ENCODE assay signal across 20 cellular contexts in genomic region chr16:19192865-19193264, GRCh38. TPM values are rescaled to one million over a fixed set of nuclear protein-coding genes. Genes with fewer than 3 reads are reported as not detected.
DNase-seq lines count a peak whose midpoint lies in the region; ATAC-seq, FAIRE-seq and TF ChIP-seq lines count a peak whose summit lies in the region.
"Had no signal": no experiment of that assay in that cellular context is flagged by ENCODE, and none has a peak within 500 bp of the region (broad histone marks: within the 10 kb centered on the region; RNA-seq: fewer than 3 reads in every experiment).

No MANE protein-coding gene starts in this region.

- peak; percentile 59 for DNase-seq in DMS79 (lab: John Stamatoyannopoulos, UW)
- DNase-seq in DMS79 treated with DMSO at 0.1 percent for 48 hours (lab: John Stamatoyannopoulos, UW), result peak; percentile 68
- DNase-seq in left lobe of liver (ENCODE audit: low spot score), result peak; percentile 68
- no peak for DNase-seq in D721Med (ENCODE audit: insufficient read length, low spot score)
- no peak for DNase-seq in foreskin keratinocyte
- DNase-seq: 8988T; ACHN; BE2C; C1 segment of cervical spinal cord; CD4-positive, alpha-beta memory T cell; CD4-positive, CD25-positive, alpha-beta regulatory T cell; CD8-positive, alpha-beta memory T cell; COR-L47; GF-D8 had no signal

- H3K4me1 ChIP-seq in foreskin keratinocyte, result no peaks in the 10 kb centered on the region
- H3K4me1 ChIP-seq: BE2C, BLaER1 had no signal

- FAIRE-seq in D721Med (lab: Jason Lieb, UNC), result no peak
- FAIRE-seq: A204.1, G401.6, GM12891, GM19239 had no signal

- no peaks in the 10 kb centered on the region for H3K27me3 ChIP-seq in foreskin keratinocyte
- H3K27me3 ChIP-seq: BE2C, BLaER1 had no signal

- no peak for TF ChIP-seq CTCF in D721Med (IDR thresholded peaks at IDR 0.05; ENCODE audit: insufficient read depth, missing control alignments)
- TF ChIP-seq CTCF in foreskin keratinocyte (conservative IDR thresholded peaks at IDR 0.05), result no peak

- H3K27ac ChIP-seq in foreskin keratinocyte, result no peak overlapping the region
- H3K27ac ChIP-seq: BLaER1 had no signal

- ATAC-seq in left lobe of liver (peak; percentile 81), HG03354 (IDR thresholded peaks at IDR 0.05; ENCODE audit: poor library complexity, severe bottlenecking, unreplicated experiment) (no peak), foreskin keratinocyte (no peak)

RNA-seq across cellular contexts. Expression of gene SYT17, which starts 24.8 kb away (rescaled TPM):
- total RNA-seq in left lobe of liver, result 7.7 TPM
- 0.14 and 0.20 TPM in 2 replicates for total RNA-seq in foreskin keratinocyte
- 0.08 and 0.22 TPM in 2 replicates for polyA plus RNA-seq in foreskin keratinocyte
- total RNA-seq: CD4-positive, alpha-beta memory T cell; CD4-positive, CD25-positive, alpha-beta regulatory T cell; CD8-positive, alpha-beta memory T cell had no signal
- polyA plus RNA-seq: CD4-positive, alpha-beta memory T cell; CD8-positive, alpha-beta memory T cell had no signal

Comparison
In these comparisons a context has a peak if more than half of its experiments do, and no peak if none do; other contexts are left out.
1. DNase-seq: peak in DMS79 (single experiment), DMS79 treated with DMSO at 0.1 percent for 48 hours (single experiment) and left lobe of liver (single experiment); none in D721Med (single experiment) and foreskin keratinocyte (0 of 2).